Comparison of ENCODE assay signal across 21 cellular contexts in genomic region chr5:91850031-91850430, GRCh38.
A peak's percentile ranks its signal among the peaks of the same experiment; 100 is the strongest.
DNase-seq lines count a peak whose midpoint lies in the region; FAIRE-seq and TF ChIP-seq lines count a peak whose summit lies in the region.
"Had no signal": no experiment of that assay in that cellular context is flagged by ENCODE, and none has a peak within 500 bp of the region (broad histone marks: within the 10 kb centered on the region; RNA-seq: fewer than 3 reads in every experiment).

No MANE protein-coding gene starts in this region.

- H3K36me3 ChIP-seq in SK-N-SH (replicated peaks in 1 of 2; ENCODE audit: control insufficient read depth in 1 of 2, insufficient read depth in 2 of 2, low read length in 1 of 2) = no peaks in the 10 kb centered on the region
- H3K36me3 ChIP-seq in fibroblast of lung (ENCODE audit: control insufficient read depth, insufficient read depth, low read length) = no peaks in the 10 kb centered on the region
- H3K36me3 ChIP-seq: adrenal gland, thyroid gland had no signal

- peak overlapping the region; percentile 68 to 79; a peak in 3 of 4 replicates for H3K27ac ChIP-seq in SK-N-SH (ENCODE audit: low read depth in 2 of 2, low read length in 1 of 2)
- no peak overlapping the region for H3K27ac ChIP-seq in fibroblast of lung (ENCODE audit: insufficient read depth, low read length)
- H3K27ac ChIP-seq: adrenal gland, thyroid gland had no signal

- H3K27me3 ChIP-seq in SK-N-SH (ENCODE audit: insufficient read depth) (no peaks in the 10 kb centered on the region), fibroblast of lung (ENCODE audit: control insufficient read depth, insufficient read depth, low read length) (no peaks in the 10 kb centered on the region)
- H3K27me3 ChIP-seq: adrenal gland, thyroid gland had no signal

- H2AFZ ChIP-seq in SK-N-SH (ENCODE audit: low read depth) = no peak overlapping the region
- no peak overlapping the region for H2AFZ ChIP-seq in fibroblast of lung (ENCODE audit: low read length)

- H4K20me1 ChIP-seq in SK-N-SH (ENCODE audit: insufficient read depth) = no peaks in the 10 kb centered on the region
- no peaks in the 10 kb centered on the region for H4K20me1 ChIP-seq in fibroblast of lung (ENCODE audit: control insufficient read depth, extremely low read depth, insufficient read depth, low read length)

- FAIRE-seq in H54 (lab: Jason Lieb, UNC) = peak; percentile 27

- POLR2A ChIA-PET in SK-N-SH (lab: Yijun Ruan, JAX) = no interaction called here

- H3K4me1 ChIP-seq in SK-N-SH (ENCODE audit: control insufficient read depth in 1 of 2, insufficient read depth in 2 of 2, low read depth in 1 of 2, low read length in 1 of 2) = peaks cover 16 to 21% of the 10 kb centered on the region in 2 experiments
- no peaks in the 10 kb centered on the region for H3K4me1 ChIP-seq in fibroblast of lung (ENCODE audit: control insufficient read depth, extremely low read depth, insufficient read depth, low read length)
- H3K4me1 ChIP-seq: adrenal gland, thyroid gland had no signal

- CTCF ChIA-PET in SK-N-SH (lab: Yijun Ruan, JAX) = no interaction called here

- no peaks in the 10 kb centered on the region for H3K9me2 ChIP-seq in SK-N-SH

- no peak for TF ChIP-seq POLR2A in H54 (IDR thresholded peaks at IDR 0.05; ENCODE audit: low read depth, low read length)

- H3K4me3 ChIP-seq in SK-N-SH (ENCODE audit: low read depth in 2 of 2, low read length in 1 of 2) = no peak overlapping the region
- H3K4me3 ChIP-seq in fibroblast of lung (replicated peaks in 1 of 4; ENCODE audit: control extremely low read depth in 1 of 4, insufficient read depth in 1 of 4, low read depth in 3 of 4, low read length in 4 of 4) = no peak overlapping the region
- H3K4me3 ChIP-seq: adrenal gland, thyroid gland had no signal

- H3K9me3 ChIP-seq in SK-N-SH (no peaks in the 10 kb centered on the region), fibroblast of lung (ENCODE audit: control insufficient read depth, insufficient read depth, low read depth, low read length) (no peaks in the 10 kb centered on the region)
- H3K9me3 ChIP-seq: adrenal gland, thyroid gland had no signal

- no peak for TF ChIP-seq RAD21 in SK-N-SH (IDR thresholded peaks at IDR 0.05; ENCODE audit: low read length)

- H3K4me2 ChIP-seq in SK-N-SH (peak overlapping the region; percentile 22; the same call in 1 of the 2 replicates), fibroblast of lung (ENCODE audit: extremely low read depth, insufficient read depth, low read length) (no peak overlapping the region)

- H3K79me2 ChIP-seq in SK-N-SH (ENCODE audit: insufficient read depth) (no peaks in the 10 kb centered on the region), fibroblast of lung (ENCODE audit: control insufficient read depth, insufficient read depth, low read length) (no peaks in the 10 kb centered on the region)

- WGBS in SK-N-SH (ENCODE audit: low lambda C conversion rate) = 18% methylated on average over 2 of the region's 2 CpGs

- DNase-seq in H54 (ENCODE audit: insufficient read length, low spot score) (no peak), SK-N-SH (no peak), fibroblast of lung (ENCODE audit: low read depth in 2 of 2) (peak; percentile 24 to 51), putamen (ENCODE audit: low spot score) (peak; percentile 3), NOMO-1 treated with DMSO at 0.1 percent for 48 hours (lab: John Stamatoyannopoulos, UW; ENCODE audit: unreplicated experiment) (no peak), anterior cingulate cortex (lab: John Stamatoyannopoulos, UW) (no peak)
- no peak for DNase-seq in activated CD4-positive, CD25-positive, alpha-beta regulatory T cell (lab: John Stamatoyannopoulos, UW)
- no peak for DNase-seq in stimulated activated naive CD4-positive, alpha-beta T cell treated with Interleukin-2 at 50 U/mL for 16 hours (lab: John Stamatoyannopoulos, UW)
- DNase-seq: activated CD4-positive, alpha-beta T cell treated with anti-CD3 and anti-CD28 coated beads, Interleukin-2, amount 10 ng/mL, durations not matched to agents 7 days and 5 days; activated effector memory CD4-positive, alpha-beta T cell treated with anti-CD3 and anti-CD28 coated beads, Interleukin-2, amount 50 U/mL, for 16 hours; adrenal gland; AML-193; effector CD8-positive, alpha-beta T cell; head of caudate nucleus; KG1; left ventricle myocardium superior; NCI-H2029; NCI-H446 treated with DMSO at 0.1 percent for 48 hours; nucleus accumbens; right cardiac atrium; thyroid gland had no signal

- peaks cover 18% of the 10 kb centered on the region for H3F3A ChIP-seq in SK-N-SH (replicated peaks; ENCODE audit: insufficient read depth)

- TF ChIP-seq EP300 in SK-N-SH (IDR thresholded peaks at IDR 0.05; ENCODE audit: borderline replicate concordance in 1 of 2, low read depth in 1 of 2, low read length in 1 of 2) = peak; percentile 27 to 89; a peak in 3 of 4 replicates

- H3K9ac ChIP-seq in SK-N-SH = no peak overlapping the region
- H3K9ac ChIP-seq in fibroblast of lung (ENCODE audit: insufficient read depth, low read length) = no peak overlapping the region

- TF ChIP-seq CTCF in SK-N-SH (IDR thresholded peaks at IDR 0.05) = no peak
- TF ChIP-seq CTCF in fibroblast of lung (conservative IDR thresholded peaks at IDR 0.05 in 1 of 2, IDR thresholded peaks at IDR 0.05 in 1 of 2; ENCODE audit: low read depth in 1 of 2, low read length in 2 of 2) = no peak

TF ChIP-seq in SK-N-SH, 30 proteins besides CTCF, POLR2A, EP300 and RAD21 (continues in another document):
- no peak; the same call in 1 of the 2 replicates for TF ChIP-seq MEF2A (IDR thresholded peaks at IDR 0.05; ENCODE audit: borderline replicate concordance, low read depth)
- 0 out of 2 replicates have a peak, but pooled peaks have one; percentile 48 for TF ChIP-seq SIN3A (IDR thresholded peaks at IDR 0.05; ENCODE audit: borderline replicate concordance, low read depth, low read length)
- 0 out of 2 replicates have a peak, but pooled peaks have one; percentile 34 for TF ChIP-seq ZBTB33 (IDR thresholded peaks at IDR 0.05; ENCODE audit: borderline replicate concordance, low read depth)
- TF ChIP-seq FOXM1 (IDR thresholded peaks at IDR 0.05; ENCODE audit: low read depth) = peak; percentile 57; the same call in 1 of the 2 replicates
- no peak for TF ChIP-seq GATA2 (CRISPR knock-in tag; IDR thresholded peaks at IDR 0.05)
- no peak for TF ChIP-seq REST (IDR thresholded peaks at IDR 0.05; ENCODE audit: low read depth, low read length)
- TF ChIP-seq POLR2AphosphoS5 (IDR thresholded peaks at IDR 0.05; ENCODE audit: low read depth, low read length) = 0 out of 2 replicates have a peak, but pooled peaks have one; percentile 29
- no peak for TF ChIP-seq USF1 (IDR thresholded peaks at IDR 0.05; ENCODE audit: borderline replicate concordance, low read depth)
- no peak for TF ChIP-seq MAX (IDR thresholded peaks at IDR 0.05; ENCODE audit: low read depth)

Comparison
In these comparisons a context has a peak if more than half of its experiments do, and no peak if none do; other contexts are left out.
1. DNase-seq: peak in fibroblast of lung (2 of 2) and putamen (single experiment); none in H54 (single experiment), SK-N-SH (single experiment), activated CD4-positive, CD25-positive, alpha-beta regulatory T cell (0 of 4), NOMO-1 treated with DMSO at 0.1 percent for 48 hours (single experiment), anterior cingulate cortex (0 of 58) and stimulated activated naive CD4-positive, alpha-beta T cell treated with Interleukin-2 at 50 U/mL for 16 hours (single experiment).